Comparison of ENCODE assay signal across 10 cellular contexts in genomic region chr1:156643266-156644092, GRCh38. TPM values are rescaled to one million over a fixed set of nuclear protein-coding genes. Genes with fewer than 3 reads are reported as not detected.
A peak's percentile ranks its signal among the peaks of the same experiment; 100 is the strongest.
DNase-seq lines count a peak whose midpoint lies in the region; ATAC-seq and TF ChIP-seq lines count a peak whose summit lies in the region.
"Had no signal": no experiment of that assay in that cellular context is flagged by ENCODE, and none has a peak within 500 bp of the region (broad histone marks: within the 10 kb centered on the region; RNA-seq: fewer than 3 reads in every experiment).

No MANE protein-coding gene starts in this region.

- ATAC-seq in HG02759 (IDR thresholded peaks at IDR 0.05; ENCODE audit: unreplicated experiment) = peak; percentile 62
- ATAC-seq in HG03457 (IDR thresholded peaks at IDR 0.05; ENCODE audit: unreplicated experiment) = no peak
- ATAC-seq in HG02588 (IDR thresholded peaks at IDR 0.05; ENCODE audit: unreplicated experiment) = no peak

- DNase-seq in GM12865 (ENCODE audit: low read depth) (peak; percentile 66), UCSD-AML1 (lab: John Stamatoyannopoulos, UW; ENCODE audit: unreplicated experiment) (peak; percentile 84), suprapubic skin (ENCODE audit: low spot score in 2 of 2) (no peak), cerebellar nuclear complex (lab: John Stamatoyannopoulos, UW) (no peak)
- DNase-seq: NCI-H1092 treated with DMSO at 0.1 percent for 48 hours had no signal

- H3K27ac ChIP-seq in iPS-18a (ENCODE audit: low read length) = no peak overlapping the region
- no peak overlapping the region for H3K27ac ChIP-seq in suprapubic skin

- peaks cover 14% of the 10 kb centered on the region for H3K4me1 ChIP-seq in iPS-18a (ENCODE audit: control insufficient read depth, low read depth, low read length)
- peaks cover 15% of the 10 kb centered on the region for H3K4me1 ChIP-seq in suprapubic skin

- no peak for TF ChIP-seq EP300 in suprapubic skin (IDR thresholded peaks at IDR 0.05)

- no peaks in the 10 kb centered on the region for H3K9me3 ChIP-seq in iPS-18a (ENCODE audit: control insufficient read depth, low read depth, low read length)
- no peaks in the 10 kb centered on the region for H3K9me3 ChIP-seq in suprapubic skin

- TF ChIP-seq CTCF in GM12865 (IDR thresholded peaks at IDR 0.05; ENCODE audit: insufficient read depth, low read depth, low read length, missing control alignments) (no peak), suprapubic skin (IDR thresholded peaks at IDR 0.05) (no peak)

- no peak overlapping the region for H3K4me3 ChIP-seq in GM12865 (ENCODE audit: low read depth, low read length)
- peak overlapping the region; percentile 64 for H3K4me3 ChIP-seq in iPS-18a (ENCODE audit: low read length)
- H3K4me3 ChIP-seq in suprapubic skin = no peak overlapping the region

- peaks cover 66% of the 10 kb centered on the region for H3K27me3 ChIP-seq in iPS-18a (ENCODE audit: control insufficient read depth, insufficient read depth, low read length)
- H3K27me3 ChIP-seq in suprapubic skin = peaks cover 100% of the 10 kb centered on the region

- 68% methylated on average over 12 of the region's 13 CpGs for WGBS in suprapubic skin

- H3K36me3 ChIP-seq in iPS-18a (ENCODE audit: control insufficient read depth, low read depth, low read length) (no peaks in the 10 kb centered on the region), suprapubic skin (no peaks in the 10 kb centered on the region)

- no peak overlapping the region for H3K9ac ChIP-seq in iPS-18a (ENCODE audit: low read length)

- no peak for TF ChIP-seq POLR2A in suprapubic skin (IDR thresholded peaks at IDR 0.05)

RNA-seq across cellular contexts. Expression of gene BCAN, which starts 1.6 kb away (rescaled TPM):
- 10 to 100 TPM; 17.8 to 41.2 (median 29.4) TPM for total RNA-seq in suprapubic skin
- total RNA-seq: subcutaneous adipose tissue had no signal

RNA-seq across cellular contexts. Expression of gene HAPLN2, which starts 24.3 kb away (rescaled TPM):
- 1 to 10 TPM in 2 of 4 donors, not detected in 2; 1.0 to 2.9 TPM for total RNA-seq in suprapubic skin

RNA-seq across cellular contexts. Expression of gene NES, which starts 33.7 kb away (rescaled TPM):
- 1 to 10 TPM; 1.9 to 7.4 (median 4.8) TPM for total RNA-seq in suprapubic skin

RNA-seq across cellular contexts. Expression of gene GPATCH4, which starts 42.2 kb away (rescaled TPM):
- 10 to 100 TPM; 15.9 to 25.1 (median 20.5) TPM for total RNA-seq in suprapubic skin

RNA-seq across cellular contexts. Expression of gene NAXE, which starts 51.9 kb away (rescaled TPM):
- 10 to 100 TPM; 42.7 to 80.8 (median 63.3) TPM for total RNA-seq in suprapubic skin

Comparison
In these comparisons a context has a peak if more than half of its experiments do, and no peak if none do; other contexts are left out.
1. DNase-seq: peak in GM12865 (single experiment) and UCSD-AML1 (single experiment); none in suprapubic skin (0 of 2) and cerebellar nuclear complex (0 of 2).